ENCODE assay signal across 1 cellular context in the genomic region with DNA sequence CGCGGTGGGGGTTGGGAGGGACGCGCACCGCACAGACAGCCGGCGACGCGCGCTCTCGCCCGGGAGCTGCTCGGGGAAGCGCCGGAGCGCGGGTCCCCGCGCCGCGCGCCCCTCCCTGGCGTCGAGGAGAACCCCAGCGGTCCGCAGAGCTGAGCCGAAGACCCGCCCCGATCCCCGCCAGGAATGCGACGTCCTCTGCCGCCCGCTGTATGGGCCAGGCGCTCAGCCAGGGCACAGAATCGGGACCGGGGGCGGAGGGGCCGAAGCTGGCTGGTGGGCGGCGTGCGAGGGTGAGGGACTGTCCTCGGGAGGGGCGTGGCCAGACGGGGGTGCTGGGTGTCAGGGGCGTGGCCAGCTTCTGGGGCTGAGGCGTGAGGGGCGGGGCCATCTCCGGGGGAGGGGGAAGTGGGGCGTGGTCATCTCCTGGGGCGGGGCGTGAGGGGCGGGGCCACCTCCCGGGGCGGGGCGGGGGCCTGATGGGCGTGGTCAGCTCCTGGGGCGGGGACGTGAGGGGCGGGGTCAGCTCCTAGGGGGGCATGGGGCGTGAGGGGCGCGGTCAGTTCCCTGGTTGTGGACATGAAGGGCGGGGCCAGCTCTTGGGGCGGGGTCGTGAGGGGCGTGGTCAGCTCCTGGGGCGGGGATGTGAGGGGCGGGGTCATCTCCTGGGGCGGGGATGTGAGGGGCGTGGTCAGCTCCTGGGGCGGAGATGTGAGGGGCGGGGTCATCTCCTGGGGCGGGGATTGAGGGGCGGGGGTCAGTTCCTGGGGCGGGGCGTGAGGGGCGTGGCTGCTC.
TF ChIP-seq lines count a peak whose summit lies in the region.

No MANE protein-coding gene starts in this region.

TF ChIP-seq in HepG2, 621 proteins besides CTCF, POLR2A, EP300 and RAD21:
- no peak for TF ChIP-seq FOSL1 (CRISPR knock-in tag; IDR thresholded peaks at IDR 0.05; ENCODE audit: borderline replicate concordance)
- TF ChIP-seq, protein P1, sequence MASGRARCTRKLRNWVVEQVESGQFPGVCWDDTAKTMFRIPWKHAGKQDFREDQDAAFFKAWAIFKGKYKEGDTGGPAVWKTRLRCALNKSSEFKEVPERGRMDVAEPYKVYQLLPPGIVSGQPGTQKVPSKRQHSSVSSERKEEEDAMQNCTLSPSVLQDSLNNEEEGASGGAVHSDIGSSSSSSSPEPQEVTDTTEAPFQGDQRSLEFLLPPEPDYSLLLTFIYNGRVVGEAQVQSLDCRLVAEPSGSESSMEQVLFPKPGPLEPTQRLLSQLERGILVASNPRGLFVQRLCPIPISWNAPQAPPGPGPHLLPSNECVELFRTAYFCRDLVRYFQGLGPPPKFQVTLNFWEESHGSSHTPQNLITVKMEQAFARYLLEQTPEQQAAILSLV (CRISPR knock-in tag; IDR thresholded peaks at IDR 0.05; ENCODE audit: borderline replicate concordance): no peak
- TF ChIP-seq NR2F1 (CRISPR knock-in tag; IDR thresholded peaks at IDR 0.05): no peak
- no peak for TF ChIP-seq ZNF629 (CRISPR knock-in tag; conservative IDR thresholded peaks at IDR 0.05)
- TF ChIP-seq, protein P2, sequence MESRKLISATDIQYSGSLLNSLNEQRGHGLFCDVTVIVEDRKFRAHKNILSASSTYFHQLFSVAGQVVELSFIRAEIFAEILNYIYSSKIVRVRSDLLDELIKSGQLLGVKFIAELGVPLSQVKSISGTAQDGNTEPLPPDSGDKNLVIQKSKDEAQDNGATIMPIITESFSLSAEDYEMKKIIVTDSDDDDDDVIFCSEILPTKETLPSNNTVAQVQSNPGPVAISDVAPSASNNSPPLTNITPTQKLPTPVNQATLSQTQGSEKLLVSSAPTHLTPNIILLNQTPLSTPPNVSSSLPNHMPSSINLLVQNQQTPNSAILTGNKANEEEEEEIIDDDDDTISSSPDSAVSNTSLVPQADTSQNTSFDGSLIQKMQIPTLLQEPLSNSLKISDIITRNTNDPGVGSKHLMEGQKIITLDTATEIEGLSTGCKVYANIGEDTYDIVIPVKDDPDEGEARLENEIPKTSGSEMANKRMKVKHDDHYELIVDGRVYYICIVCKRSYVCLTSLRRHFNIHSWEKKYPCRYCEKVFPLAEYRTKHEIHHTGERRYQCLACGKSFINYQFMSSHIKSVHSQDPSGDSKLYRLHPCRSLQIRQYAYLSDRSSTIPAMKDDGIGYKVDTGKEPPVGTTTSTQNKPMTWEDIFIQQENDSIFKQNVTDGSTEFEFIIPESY (CRISPR knock-in tag; IDR thresholded peaks at IDR 0.05): peak; percentile 3; the same call in 1 of the 2 replicates
- TF ChIP-seq, protein P3, sequence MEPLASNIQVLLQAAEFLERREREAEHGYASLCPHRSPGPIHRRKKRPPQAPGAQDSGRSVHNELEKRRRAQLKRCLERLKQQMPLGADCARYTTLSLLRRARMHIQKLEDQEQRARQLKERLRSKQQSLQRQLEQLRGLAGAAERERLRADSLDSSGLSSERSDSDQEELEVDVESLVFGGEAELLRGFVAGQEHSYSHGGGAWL (CRISPR knock-in tag; IDR thresholded peaks at IDR 0.05): no peak
TF ChIP-seq in HepG2: peak in this region for 1.
